In the genomic region with DNA sequence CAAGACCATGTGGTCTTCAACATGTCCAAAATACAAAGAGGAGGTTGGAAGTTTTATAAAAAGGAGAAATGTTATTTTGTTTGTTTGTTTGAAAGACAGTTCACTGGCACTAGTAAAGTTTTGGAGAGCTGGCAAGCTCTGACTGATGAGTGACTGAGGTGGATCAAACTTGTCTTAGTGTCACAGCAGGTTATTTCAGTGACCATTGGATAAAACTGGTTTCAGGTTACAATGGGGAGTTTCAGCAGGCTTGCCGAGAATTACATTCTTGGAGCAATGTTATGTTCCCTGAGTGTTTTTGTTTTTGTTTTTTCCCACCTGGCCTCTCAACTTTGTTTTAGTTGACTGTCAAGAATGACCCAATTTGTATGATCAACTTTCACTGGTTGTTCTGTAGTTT, we compare ENCODE assay signal across 25 cellular contexts.
"Had no signal": no experiment of that assay in that cellular context is flagged by ENCODE, and none has a peak within 500 bp of the region (broad histone marks: within the 10 kb centered on the region; RNA-seq: fewer than 3 reads in every experiment).

No MANE protein-coding gene starts in this region.

- H3K27me3 ChIP-seq: colonic mucosa, heart left ventricle, suprapubic skin, tibial artery, upper lobe of left lung had no signal

- FAIRE-seq: endothelial cell of umbilical vein, islet of Langerhans had no signal

- H3K4me3 ChIP-seq: colonic mucosa, heart left ventricle, mucosa of descending colon, prostate gland, right lobe of liver, suprapubic skin, tibial artery, upper lobe of left lung, uterus had no signal

- DNase-seq: colonic mucosa; dermis blood vessel endothelial cell; erythroblast; foreskin melanocyte; heart left ventricle; hippocampal formation; kidney glomerular epithelial cell; mammary epithelial cell; mucosa of descending colon; naive thymus-derived CD8-positive, alpha-beta T cell; right lobe of liver; stimulated activated CD4-positive, alpha-beta T cell treated with anti-CD3 and anti-CD28 coated beads, Interleukin-4, amount 100 ng/mL, for 1 hour; stimulated activated CD8-positive, alpha-beta memory T cell treated with anti-CD3 and anti-CD28 coated beads, Interleukin-4, amount 100 ng/mL, for 48 hours; stimulated activated naive CD8-positive, alpha-beta T cell treated with anti-CD3 and anti-CD28 coated beads, Interleukin-15, Interleukin-2, amounts not matched to agents 100 U/mL and 50 U/mL, for 24 hours; tibial artery; upper lobe of left lung; uterus had no signal

- H2AFZ ChIP-seq: parathyroid adenoma had no signal

- H3K27ac ChIP-seq: colonic mucosa, heart left ventricle, parathyroid adenoma, prostate gland, right lobe of liver, suprapubic skin, tibial artery, upper lobe of left lung, uterus had no signal

- H3K9me3 Mint-ChIP-seq: neural crest cell; stimulated activated effector memory CD8-positive, alpha-beta T cell treated with anti-CD3 and anti-CD28 coated beads, Interleukin-12 subunit alpha, Interleukin-12 subunit beta, amount 100 ng/mL, for 72 hours had no signal

- H3K36me3 ChIP-seq: colonic mucosa, heart left ventricle, prostate gland, right lobe of liver, suprapubic skin, tibial artery, upper lobe of left lung, uterus had no signal

- H3K79me2 ChIP-seq: parathyroid adenoma had no signal

- H3K9me3 ChIP-seq: colonic mucosa, mucosa of descending colon, prostate gland, right lobe of liver, suprapubic skin, upper lobe of left lung had no signal

- H3K4me3 Mint-ChIP-seq: naive thymus-derived CD8-positive, alpha-beta T cell; neural crest cell; stimulated activated effector memory CD8-positive, alpha-beta T cell treated with anti-CD3 and anti-CD28 coated beads, Interleukin-12 subunit alpha, Interleukin-12 subunit beta, amount 100 ng/mL, for 72 hours had no signal

- H3K9ac ChIP-seq: parathyroid adenoma had no signal

- ATAC-seq: heart left ventricle; left lobe of liver; mucosa of descending colon; naive thymus-derived CD8-positive, alpha-beta T cell; right lobe of liver; stimulated activated effector memory CD8-positive, alpha-beta T cell treated with anti-CD3 and anti-CD28 coated beads, Interleukin-12 subunit alpha, Interleukin-12 subunit beta, amount 100 ng/mL, for 72 hours; stimulated activated naive CD8-positive, alpha-beta T cell treated with anti-CD3 and anti-CD28 coated beads, Interleukin-15, Interleukin-2, amounts not matched to agents 100 U/mL and 50 U/mL, for 24 hours had no signal

- H3K4me1 ChIP-seq: colonic mucosa, heart left ventricle, parathyroid adenoma, prostate gland, right lobe of liver, suprapubic skin, tibial artery, upper lobe of left lung, uterus had no signal

- H3K4me1 Mint-ChIP-seq: naive thymus-derived CD8-positive, alpha-beta T cell; neural crest cell; stimulated activated effector memory CD8-positive, alpha-beta T cell treated with anti-CD3 and anti-CD28 coated beads, Interleukin-12 subunit alpha, Interleukin-12 subunit beta, amount 100 ng/mL, for 72 hours had no signal

- H3K27ac Mint-ChIP-seq: naive thymus-derived CD8-positive, alpha-beta T cell; stimulated activated effector memory CD8-positive, alpha-beta T cell treated with anti-CD3 and anti-CD28 coated beads, Interleukin-12 subunit alpha, Interleukin-12 subunit beta, amount 100 ng/mL, for 72 hours had no signal

- H3K36me3 Mint-ChIP-seq: stimulated activated effector memory CD8-positive, alpha-beta T cell treated with anti-CD3 and anti-CD28 coated beads, Interleukin-12 subunit alpha, Interleukin-12 subunit beta, amount 100 ng/mL, for 72 hours had no signal
